Comparison of ENCODE assay signal across 24 cellular contexts in genomic region chr4:74738756-74739155, GRCh38. TPM values are rescaled to one million over a fixed set of nuclear protein-coding genes. Genes with fewer than 3 reads are reported as not detected.
DNase-seq lines count a peak whose midpoint lies in the region; ATAC-seq and TF ChIP-seq lines count a peak whose summit lies in the region.
"Had no signal": no experiment of that assay in that cellular context is flagged by ENCODE, and none has a peak within 500 bp of the region (broad histone marks: within the 10 kb centered on the region; RNA-seq: fewer than 3 reads in every experiment).

No MANE protein-coding gene starts in this region.

- no peak for ATAC-seq in body of pancreas
- ATAC-seq: activated CD8-positive, alpha-beta T cell treated with anti-CD3 and anti-CD28 coated beads for 36 hours; Panc1; pancreas; right lobe of liver had no signal

- H3K27ac ChIP-seq in body of pancreas = no peak overlapping the region
- H3K27ac ChIP-seq: esophagus squamous epithelium, pancreas, right lobe of liver had no signal

- H3K27me3 ChIP-seq in adipocyte (replicated peaks; ENCODE audit: control insufficient read depth, insufficient read depth, low read length) (no peaks in the 10 kb centered on the region), body of pancreas (no peaks in the 10 kb centered on the region)
- H3K27me3 ChIP-seq: esophagus squamous epithelium, pancreas, right lobe of liver had no signal

- no peaks in the 10 kb centered on the region for H3K36me3 ChIP-seq in adipocyte (ENCODE audit: control insufficient read depth, insufficient read depth, low read length, severe bottlenecking)
- H3K36me3 ChIP-seq in body of pancreas (replicated peaks in 1 of 2; ENCODE audit: insufficient read depth in 1 of 2, low read depth in 2 of 2) = no peaks in the 10 kb centered on the region
- H3K36me3 ChIP-seq: esophagus squamous epithelium, pancreas, right lobe of liver had no signal

- DNase-seq in NCI-H2171 (lab: John Stamatoyannopoulos, UW) = peak; percentile 11
- peak; percentile 89 for DNase-seq in adipocyte (ENCODE audit: low read depth)
- DNase-seq in fibroblast of peridontal ligament (ENCODE audit: extremely low read depth) = peak; percentile 88
- DNase-seq in skeletal muscle cell (ENCODE audit: low read depth) = peak; percentile 31
- DNase-seq in COLO668 (lab: John Stamatoyannopoulos, UW; ENCODE audit: unreplicated experiment) = no peak
- DNase-seq in hypothalamus (lab: John Stamatoyannopoulos, UW) = no peak
- no peak for DNase-seq in body of pancreas
- DNase-seq: activated CD4-positive, alpha-beta T cell treated with anti-CD3 and anti-CD28 coated beads for 1 hour; activated CD8-positive, alpha-beta T cell treated with anti-CD3 and anti-CD28 coated beads for 36 hours; activated effector memory CD4-positive, alpha-beta T cell treated with Interleukin-2 at 50 U/mL for 16 hours; activated naive CD8-positive, alpha-beta T cell treated with anti-CD3 and anti-CD28 coated beads, Interleukin-2, amount 10 ng/mL, durations not matched to agents 7 days and 5 days; CD4-positive, CD25-positive, alpha-beta regulatory T cell; effector memory CD4-positive, alpha-beta T cell; esophagus squamous epithelium; HFFc6; immature natural killer cell; IMR-90; midbrain; NCI-H2029 treated with DMSO at 0.1 percent for 48 hours; NCI-H510A treated with DMSO at 0.1 percent for 48 hours; pancreas; right lobe of liver had no signal

- WGBS in body of pancreas, 2 donors = 37 to 55% methylated on average over 1 of the region's 1 CpG

- no peak for TF ChIP-seq POLR2A in body of pancreas (IDR thresholded peaks at IDR 0.05)

- H3K4me3 ChIP-seq in adipocyte (ENCODE audit: low read length) = no peak overlapping the region
- H3K4me3 ChIP-seq in skeletal muscle cell (ENCODE audit: low read depth, low read length) = no peak overlapping the region
- H3K4me3 ChIP-seq in body of pancreas = no peak overlapping the region
- H3K4me3 ChIP-seq: esophagus squamous epithelium, pancreas, right lobe of liver had no signal

- H3K9ac ChIP-seq in adipocyte (ENCODE audit: low read length) = no peak overlapping the region

- H3K9me3 ChIP-seq in adipocyte (ENCODE audit: control insufficient read depth, low read length) = no peaks in the 10 kb centered on the region
- H3K9me3 ChIP-seq in body of pancreas = no peaks in the 10 kb centered on the region
- H3K9me3 ChIP-seq: esophagus squamous epithelium, pancreas, right lobe of liver had no signal

- no peak for TF ChIP-seq CTCF in body of pancreas (IDR thresholded peaks at IDR 0.05)

- intact Hi-C loops in body of pancreas (cut with DNase I) = no loop called here

- H3K4me1 ChIP-seq in adipocyte (ENCODE audit: control insufficient read depth, insufficient read depth, low read length) = peaks cover 9% of the 10 kb centered on the region
- H3K4me1 ChIP-seq in body of pancreas = no peaks in the 10 kb centered on the region
- H3K4me1 ChIP-seq: pancreas, right lobe of liver had no signal

RNA-seq across cellular contexts. Expression of gene BTC, which starts 55.6 kb away (rescaled TPM):
- total RNA-seq in body of pancreas = 1 to 10 TPM; 1.8 to 3.6 TPM
- total RNA-seq: activated CD8-positive, alpha-beta T cell treated with anti-CD3 and anti-CD28 coated beads for 36 hours; activated naive CD8-positive, alpha-beta T cell treated with anti-CD3 and anti-CD28 coated beads, Interleukin-2, amount 10 ng/mL, durations not matched to agents 7 days and 5 days; CD4-positive, CD25-positive, alpha-beta regulatory T cell; G401; HFFc6; IMR-90 had no signal

Comparison
In these comparisons a context has a peak if more than half of its experiments do, and no peak if none do; other contexts are left out.
1. DNase-seq: peak in NCI-H2171 (single experiment), adipocyte (single experiment), fibroblast of peridontal ligament (single experiment) and skeletal muscle cell (single experiment); none in COLO668 (single experiment), hypothalamus (0 of 51) and body of pancreas (0 of 4).